ENCODE assay signal across 1 cellular context in genomic region chr3:4228295-4228694, GRCh38.
TF ChIP-seq lines count a peak whose summit lies in the region.

No MANE protein-coding gene starts in this region.

TF ChIP-seq in SK-N-SH, 30 proteins besides CTCF, POLR2A, EP300 and RAD21 (continued from another document):
- TF ChIP-seq REST (IDR thresholded peaks at IDR 0.05; ENCODE audit: low read depth, low read length) = no peak
